17 cellular contexts compared by ENCODE assay signal in genomic region chr2:215372968-215373649, GRCh38.
DNase-seq lines count a peak whose midpoint lies in the region; ATAC-seq and TF ChIP-seq lines count a peak whose summit lies in the region.
"Had no signal": no experiment of that assay in that cellular context is flagged by ENCODE, and none has a peak within 500 bp of the region (broad histone marks: within the 10 kb centered on the region; RNA-seq: fewer than 3 reads in every experiment).

No MANE protein-coding gene starts in this region.

- H3K79me1 ChIP-seq in neuronal stem cell (ENCODE audit: low read depth, low read length): no peaks in the 10 kb centered on the region

- no peak overlapping the region for H3K18ac ChIP-seq in neuronal stem cell (ENCODE audit: low read length)

- H3K4me1 ChIP-seq in neuronal stem cell (ENCODE audit: control insufficient read depth in 2 of 2, insufficient read depth in 1 of 2, low read depth in 1 of 2, low read length in 2 of 2): no peaks in the 10 kb centered on the region
- H3K4me1 ChIP-seq: BLaER1 treated with 17β-estradiol and CSF1 and Interleukin-3, amounts not matched to agents 10 nM and 100 nM had no signal

- H3K14ac ChIP-seq in neuronal stem cell (ENCODE audit: low read length): no peak overlapping the region

- H3K4me3 Mint-ChIP-seq in activated naive CD4-positive, alpha-beta T cell treated with anti-CD3 and anti-CD28 coated beads, Interleukin-2, amount 50 U/mL, for 24 hours: no peak overlapping the region
- H3K4me3 Mint-ChIP-seq in chondrocyte (ENCODE audit: unreplicated experiment): no peak overlapping the region
- H3K4me3 Mint-ChIP-seq: CD4-positive, CD25-positive, alpha-beta regulatory T cell had no signal

- no peak overlapping the region for H3K4me2 ChIP-seq in neuronal stem cell (ENCODE audit: insufficient read depth, low read length, poor library complexity, severe bottlenecking)
- H3K4me2 ChIP-seq: BLaER1 treated with 17β-estradiol and CSF1 and Interleukin-3, amounts not matched to agents 10 nM and 100 nM had no signal

- no peaks in the 10 kb centered on the region for H3K27me3 ChIP-seq in neuronal stem cell (ENCODE audit: control insufficient read depth in 3 of 3, insufficient read depth in 3 of 3, low read depth in 1 of 3, low read length in 3 of 3)
- H3K27me3 ChIP-seq: BLaER1 treated with 17β-estradiol and CSF1 and Interleukin-3, amounts not matched to agents 10 nM and 100 nM had no signal

- peak overlapping the region; percentile 10 for H3K27ac Mint-ChIP-seq in activated naive CD4-positive, alpha-beta T cell treated with anti-CD3 and anti-CD28 coated beads, Interleukin-2, amount 50 U/mL, for 24 hours
- H3K27ac Mint-ChIP-seq in chondrocyte (ENCODE audit: unreplicated experiment): peak overlapping the region; percentile 88
- H3K27ac Mint-ChIP-seq: CD4-positive, CD25-positive, alpha-beta regulatory T cell had no signal

- no peak overlapping the region for H2BK15ac ChIP-seq in neuronal stem cell (ENCODE audit: low read length)

- no peak overlapping the region for H3K23ac ChIP-seq in neuronal stem cell (ENCODE audit: low read depth, low read length, poor library complexity)

- H3K36me3 Mint-ChIP-seq in activated naive CD4-positive, alpha-beta T cell treated with anti-CD3 and anti-CD28 coated beads, Interleukin-2, amount 50 U/mL, for 24 hours: peaks cover 18% of the 10 kb centered on the region
- peaks cover 83% of the 10 kb centered on the region for H3K36me3 Mint-ChIP-seq in chondrocyte (ENCODE audit: low read depth)

- no peak for TF ChIP-seq CTCF in chondrocyte (IDR thresholded peaks at IDR 0.05)

- H3K9ac ChIP-seq in neuronal stem cell (ENCODE audit: low read depth, low read length, poor library complexity): peak overlapping the region; percentile 30
- H3K9ac ChIP-seq: BLaER1 treated with 17β-estradiol and CSF1 and Interleukin-3, amounts not matched to agents 10 nM and 100 nM had no signal

- no peak overlapping the region for H4K91ac ChIP-seq in neuronal stem cell (ENCODE audit: low read depth, low read length, poor library complexity)

- H2BK120ac ChIP-seq in neuronal stem cell (ENCODE audit: low read depth, low read length): no peak overlapping the region

- no peaks in the 10 kb centered on the region for H3K4me1 Mint-ChIP-seq in activated naive CD4-positive, alpha-beta T cell treated with anti-CD3 and anti-CD28 coated beads, Interleukin-2, amount 50 U/mL, for 24 hours
- peaks cover 81% of the 10 kb centered on the region for H3K4me1 Mint-ChIP-seq in chondrocyte (ENCODE audit: low read depth)
- H3K4me1 Mint-ChIP-seq: CD4-positive, CD25-positive, alpha-beta regulatory T cell had no signal

- H2AFZ ChIP-seq in neuronal stem cell (ENCODE audit: low read length): no peak overlapping the region

- no peak overlapping the region for H3K4me3 ChIP-seq in neuronal stem cell (ENCODE audit: low read length in 2 of 2)
- H3K4me3 ChIP-seq: BLaER1 treated with 17β-estradiol and CSF1 and Interleukin-3, amounts not matched to agents 10 nM and 100 nM; GM12878; HAP-1; K562 had no signal

- no peak overlapping the region for H4K8ac ChIP-seq in neuronal stem cell (ENCODE audit: low read depth, low read length)

- H3K36me3 ChIP-seq in neuronal stem cell (replicated peaks in 1 of 2; ENCODE audit: control insufficient read depth in 2 of 2, insufficient read depth in 2 of 2, low read length in 2 of 2): peaks cover 30 to 93% of the 10 kb centered on the region in 2 donors

- H3K9me3 Mint-ChIP-seq in activated naive CD4-positive, alpha-beta T cell treated with anti-CD3 and anti-CD28 coated beads, Interleukin-2, amount 50 U/mL, for 24 hours: no peaks in the 10 kb centered on the region
- no peaks in the 10 kb centered on the region for H3K9me3 Mint-ChIP-seq in chondrocyte (ENCODE audit: low read depth)

- H2AK5ac ChIP-seq in neuronal stem cell (ENCODE audit: low read depth, low read length): no peak overlapping the region

- no peak overlapping the region for H2BK12ac ChIP-seq in neuronal stem cell (ENCODE audit: low read length)

- no peak overlapping the region for H3K27ac ChIP-seq in neuronal stem cell (replicated peaks; ENCODE audit: low read length)
- H3K27ac ChIP-seq: 22Rv1; BLaER1 treated with 17β-estradiol and CSF1 and Interleukin-3, amounts not matched to agents 10 nM and 100 nM had no signal

- H3K9me3 ChIP-seq in neuronal stem cell (replicated peaks in 1 of 2; ENCODE audit: control insufficient read depth in 2 of 2, insufficient read depth in 1 of 2, low read depth in 1 of 2, low read length in 2 of 2): no peaks in the 10 kb centered on the region
- H3K9me3 ChIP-seq: HAP-1 had no signal

- no peak for DNase-seq in activated naive CD4-positive, alpha-beta T cell (lab: John Stamatoyannopoulos, UW)
- DNase-seq in chondrocyte (ENCODE audit: low spot score) (no peak), neuronal stem cell (ENCODE audit: low spot score) (no peak), NCI-H510A treated with DMSO at 0.1 percent for 48 hours (lab: John Stamatoyannopoulos, UW) (no peak), putamen (ENCODE audit: low spot score) (no peak), GDM1 (lab: John Stamatoyannopoulos, UW) (no peak)
- DNase-seq: ACHN; Calu3; CD4-positive, CD25-positive, alpha-beta regulatory T cell; DMS 273 treated with DMSO at 0.1 percent for 48 hours had no signal

- no peaks in the 10 kb centered on the region for H3K27me3 Mint-ChIP-seq in activated naive CD4-positive, alpha-beta T cell treated with anti-CD3 and anti-CD28 coated beads, Interleukin-2, amount 50 U/mL, for 24 hours
- no peaks in the 10 kb centered on the region for H3K27me3 Mint-ChIP-seq in chondrocyte (ENCODE audit: low read depth)
- H3K27me3 Mint-ChIP-seq: CD4-positive, CD25-positive, alpha-beta regulatory T cell had no signal

- H3K4ac ChIP-seq in neuronal stem cell (ENCODE audit: low read length): no peak overlapping the region

- ATAC-seq in GM21381 (IDR thresholded peaks at IDR 0.05; ENCODE audit: unreplicated experiment): no peak
- ATAC-seq: GM12878, K562 had no signal

- H2BK5ac ChIP-seq in neuronal stem cell (ENCODE audit: low read length): no peak overlapping the region

- no CpG with 5 or more reads among the region's 9 CpGs for WGBS in neuronal stem cell (ENCODE audit: extremely low coverage in 2 of 2, insufficient read length in 2 of 2, insufficient replicate concordance in 1 of 2), 2 donors
